Comparison of ENCODE assay signal across 11 cellular contexts in genomic region chr2:145751155-145751554, GRCh38.
DNase-seq lines count a peak whose midpoint lies in the region; ATAC-seq and TF ChIP-seq lines count a peak whose summit lies in the region.
"Had no signal": no experiment of that assay in that cellular context is flagged by ENCODE, and none has a peak within 500 bp of the region (broad histone marks: within the 10 kb centered on the region; RNA-seq: fewer than 3 reads in every experiment).

No MANE protein-coding gene starts in this region.

- 0 out of 2 replicates have a peak overlapping the region, but pooled peaks have one; percentile 13 for H3K4me3 ChIP-seq in SK-N-MC
- H3K4me3 ChIP-seq in fibroblast of villous mesenchyme (ENCODE audit: low read depth, low read length): no peak overlapping the region
- no peak overlapping the region for H3K4me3 ChIP-seq in subcutaneous abdominal adipose tissue (ENCODE audit: low read depth in 1 of 5, low read length in 5 of 5)

- H3K9ac ChIP-seq in SK-N-MC (ENCODE audit: insufficient read length): peak overlapping the region; percentile 13
- H3K9ac ChIP-seq in subcutaneous abdominal adipose tissue (ENCODE audit: low read length in 5 of 5): peak overlapping the region in 2 of 5 donors; percentile 28 to 37

- H3K4me1 ChIP-seq in subcutaneous abdominal adipose tissue (ENCODE audit: control insufficient read depth in 5 of 5, insufficient read depth in 5 of 5, low read length in 5 of 5): peaks cover 2 to 43% (median 38%) of the 10 kb centered on the region in 5 donors

- H3K36me3 ChIP-seq in SK-N-MC (ENCODE audit: insufficient read depth, low read length): no peaks in the 10 kb centered on the region
- H3K36me3 ChIP-seq in subcutaneous abdominal adipose tissue (ENCODE audit: control insufficient read depth in 5 of 5, insufficient read depth in 5 of 5, low read length in 5 of 5): no peaks in the 10 kb centered on the region

- no peak for TF ChIP-seq CTCF in fibroblast of villous mesenchyme (IDR thresholded peaks at IDR 0.05; ENCODE audit: insufficient read depth, low read depth, low read length)

- H3K9me3 ChIP-seq in SK-N-MC (ENCODE audit: low read depth, low read length) (no peaks in the 10 kb centered on the region), subcutaneous abdominal adipose tissue (ENCODE audit: control insufficient read depth in 5 of 5, low read length in 5 of 5) (no peaks in the 10 kb centered on the region)

- DNase-seq in SK-N-MC (ENCODE audit: low read depth, low spot score): no peak
- peak; percentile 53 for DNase-seq in fibroblast of villous mesenchyme (ENCODE audit: low read depth)
- DNase-seq in activated gamma-delta T cell treated with Interleukin-2 at 50 U/mL for 16 hours: no peak
- DNase-seq in ecto neural progenitor cell (ENCODE audit: low spot score): no peak
- no peak for DNase-seq in NCI-H2227 (lab: John Stamatoyannopoulos, UW; ENCODE audit: unreplicated experiment)
- DNase-seq: activated CD4-positive, CD25-positive, alpha-beta regulatory T cell; NCI-H2107; stimulated activated naive CD4-positive, alpha-beta T cell treated with Interleukin-2 at 50 U/mL for 16 hours had no signal

- H3K27me3 ChIP-seq in subcutaneous abdominal adipose tissue (ENCODE audit: control insufficient read depth in 5 of 5, insufficient read depth in 4 of 5, low read length in 5 of 5): no peaks in the 10 kb centered on the region

- ATAC-seq in GM21619 (IDR thresholded peaks at IDR 0.05; ENCODE audit: unreplicated experiment) (peak; percentile 5), HG03354 (IDR thresholded peaks at IDR 0.05; ENCODE audit: poor library complexity, severe bottlenecking, unreplicated experiment) (no peak)

- H3K27ac ChIP-seq in SK-N-MC: peak overlapping the region; percentile 90
- peak overlapping the region; percentile 90 for H3K27ac ChIP-seq in subcutaneous abdominal adipose tissue (ENCODE audit: low read depth, low read length)
